Comparison of ENCODE assay signal across 37 cellular contexts in genomic region chr19:41990028-41990427, GRCh38. TPM values are rescaled to one million over a fixed set of nuclear protein-coding genes. Genes with fewer than 3 reads are reported as not detected.
"Had no signal": no experiment of that assay in that cellular context is flagged by ENCODE, and none has a peak within 500 bp of the region (broad histone marks: within the 10 kb centered on the region; RNA-seq: fewer than 3 reads in every experiment).

No MANE protein-coding gene starts in this region.

- H3K4me1 ChIP-seq: breast epithelium had no signal

- ATAC-seq: activated naive CD4-positive, alpha-beta T cell treated with anti-CD3 and anti-CD28 coated beads, Interleukin-2, amount 50 U/mL, for 72 hours; activated naive CD8-positive, alpha-beta T cell treated with anti-CD3 and anti-CD28 coated beads, Interleukin-2, amount 50 U/mL, for 24 hours; activated T-cell treated with anti-CD3 and anti-CD28 coated beads, Interleukin-2, amount 50 U/mL, for 4 hours; activated T-cell treated with anti-CD3 and anti-CD28 coated beads, Interleukin-2, amount 50 U/mL, for 72 hours; activated T-helper 17 cell treated with anti-CD3 and anti-CD28 coated beads, Interleukin-2, amount 50 U/mL, for 72 hours; body of pancreas had no signal

- H3K9me3 ChIP-seq: adrenal gland, ascending aorta, body of pancreas, breast epithelium had no signal

- H3K9me3 Mint-ChIP-seq: activated naive CD4-positive, alpha-beta T cell treated with anti-CD3 and anti-CD28 coated beads for 36 hours; activated naive CD4-positive, alpha-beta T cell treated with anti-CD3 and anti-CD28 coated beads, Interleukin-2, amount 10 ng/mL, durations not matched to agents 7 days and 5 days; activated naive CD4-positive, alpha-beta T cell treated with anti-CD3 and anti-CD28 coated beads, Interleukin-2, amount 50 U/mL, for 24 hours; activated naive CD4-positive, alpha-beta T cell treated with anti-CD3 and anti-CD28 coated beads, Interleukin-2, amount 50 U/mL, for 72 hours; activated naive CD8-positive, alpha-beta T cell treated with anti-CD3 and anti-CD28 coated beads for 36 hours; activated naive CD8-positive, alpha-beta T cell treated with anti-CD3 and anti-CD28 coated beads, Interleukin-2, amount 10 ng/mL, durations not matched to agents 7 days and 5 days; activated naive CD8-positive, alpha-beta T cell treated with anti-CD3 and anti-CD28 coated beads, Interleukin-2, amount 50 U/mL, for 24 hours; activated T-cell treated with anti-CD3 and anti-CD28 coated beads, Interleukin-2, amount 50 U/mL, for 4 hours; activated T-cell treated with anti-CD3 and anti-CD28 coated beads, Interleukin-2, amount 50 U/mL, for 72 hours; activated T-helper 1 cell treated with anti-CD3 and anti-CD28 coated beads, Interleukin-12 subunit alpha, Interleukin-12 subunit beta, Interleukin-2, Interleukin-4 antibody, amounts not matched to agents 30 ng/mL and 10 ng/mL and 1 ng/mL, durations not matched to agents 14 hours and 24 hours and 36 hours; activated T-helper 17 cell treated with anti-CD3 and anti-CD28 coated beads, Interleukin-2, amount 50 U/mL, for 72 hours; activated T-helper 2 cell treated with anti-CD3 and anti-CD28 coated beads, Interferon-gamma antibody, Interleukin-2, Interleukin-4, amounts not matched to agents 10 μg/mL and 5 μg/mL and 100 μg/mL, durations not matched to agents 14 hours and 24 hours and 36 hours; central memory CD8-positive, alpha-beta T cell had no signal

- H3K4me3 ChIP-seq: adrenal gland, ascending aorta, body of pancreas, breast epithelium, cardiac muscle cell had no signal

- DNase-seq: activated effector memory CD4-positive, alpha-beta T cell treated with anti-CD3 and anti-CD28 coated beads, Interleukin-2, amount 50 U/mL, for 16 hours; activated effector memory CD4-positive, alpha-beta T cell treated with Interleukin-2 at 50 U/mL for 16 hours; activated gamma-delta T cell; activated gamma-delta T cell treated with Interleukin-2 at 50 U/mL for 16 hours; activated naive CD4-positive, alpha-beta T cell; activated naive CD4-positive, alpha-beta T cell treated with anti-CD3 and anti-CD28 coated beads for 36 hours; activated naive CD4-positive, alpha-beta T cell treated with anti-CD3 and anti-CD28 coated beads, Interleukin-2, amount 10 ng/mL, durations not matched to agents 7 days and 5 days; activated naive CD4-positive, alpha-beta T cell treated with anti-CD3 and anti-CD28 coated beads, Interleukin-2, amount 50 U/mL, for 16 hours; activated naive CD4-positive, alpha-beta T cell treated with Interleukin-2 at 50 U/mL for 16 hours; activated naive CD8-positive, alpha-beta T cell treated with anti-CD3 and anti-CD28 coated beads for 36 hours; activated naive CD8-positive, alpha-beta T cell treated with anti-CD3 and anti-CD28 coated beads, Interleukin-2, amount 10 ng/mL, durations not matched to agents 7 days and 5 days; activated naive CD8-positive, alpha-beta T cell treated with anti-CD3 and anti-CD28 coated beads, Interleukin-2, amount 50 U/mL, for 24 hours; activated T-cell treated with anti-CD3 and anti-CD28 coated beads, Interleukin-2, amount 50 U/mL, for 4 hours; activated T-cell treated with anti-CD3 and anti-CD28 coated beads, Interleukin-2, amount 50 U/mL, for 48 hours; activated T-cell treated with anti-CD3 and anti-CD28 coated beads, Interleukin-2, amount 50 U/mL, for 72 hours; adrenal gland; amniotic stem cell; amygdala; anterior cingulate cortex; aorta; body of pancreas; brain microvascular endothelial cell; caudate nucleus; central memory CD4-positive, alpha-beta T cell; cerebellar nuclear complex had no signal

- H3K27ac Mint-ChIP-seq: activated naive CD4-positive, alpha-beta T cell treated with anti-CD3 and anti-CD28 coated beads for 36 hours; activated naive CD4-positive, alpha-beta T cell treated with anti-CD3 and anti-CD28 coated beads, Interleukin-2, amount 10 ng/mL, durations not matched to agents 7 days and 5 days; activated naive CD4-positive, alpha-beta T cell treated with anti-CD3 and anti-CD28 coated beads, Interleukin-2, amount 50 U/mL, for 24 hours; activated naive CD4-positive, alpha-beta T cell treated with anti-CD3 and anti-CD28 coated beads, Interleukin-2, amount 50 U/mL, for 72 hours; activated naive CD8-positive, alpha-beta T cell; activated naive CD8-positive, alpha-beta T cell treated with anti-CD3 and anti-CD28 coated beads for 36 hours; activated naive CD8-positive, alpha-beta T cell treated with anti-CD3 and anti-CD28 coated beads, Interleukin-2, amount 10 ng/mL, durations not matched to agents 7 days and 5 days; activated naive CD8-positive, alpha-beta T cell treated with anti-CD3 and anti-CD28 coated beads, Interleukin-2, amount 50 U/mL, for 24 hours; activated T-cell treated with anti-CD3 and anti-CD28 coated beads, Interleukin-2, amount 50 U/mL, for 72 hours; activated T-helper 1 cell treated with anti-CD3 and anti-CD28 coated beads, Interleukin-12 subunit alpha, Interleukin-12 subunit beta, Interleukin-2, Interleukin-4 antibody, amounts not matched to agents 30 ng/mL and 10 ng/mL and 1 ng/mL, durations not matched to agents 14 hours and 24 hours and 36 hours; activated T-helper 17 cell treated with anti-CD3 and anti-CD28 coated beads, Interleukin-2, amount 50 U/mL, for 72 hours; activated T-helper 2 cell treated with anti-CD3 and anti-CD28 coated beads, Interferon-gamma antibody, Interleukin-2, Interleukin-4, amounts not matched to agents 10 μg/mL and 5 μg/mL and 100 μg/mL, durations not matched to agents 14 hours and 24 hours and 36 hours; brain had no signal

- H3K27ac ChIP-seq: adrenal gland, ascending aorta, body of pancreas, brain microvascular endothelial cell, breast epithelium, cardiac muscle cell had no signal

- H3K4me3 Mint-ChIP-seq: activated naive CD4-positive, alpha-beta T cell treated with anti-CD3 and anti-CD28 coated beads for 36 hours; activated naive CD4-positive, alpha-beta T cell treated with anti-CD3 and anti-CD28 coated beads, Interleukin-2, amount 10 ng/mL, durations not matched to agents 7 days and 5 days; activated naive CD4-positive, alpha-beta T cell treated with anti-CD3 and anti-CD28 coated beads, Interleukin-2, amount 50 U/mL, for 24 hours; activated naive CD8-positive, alpha-beta T cell; activated naive CD8-positive, alpha-beta T cell treated with anti-CD3 and anti-CD28 coated beads for 36 hours; activated naive CD8-positive, alpha-beta T cell treated with anti-CD3 and anti-CD28 coated beads, Interleukin-2, amount 10 ng/mL, durations not matched to agents 7 days and 5 days; activated naive CD8-positive, alpha-beta T cell treated with anti-CD3 and anti-CD28 coated beads, Interleukin-2, amount 50 U/mL, for 24 hours; activated T-cell treated with anti-CD3 and anti-CD28 coated beads, Interleukin-2, amount 50 U/mL, for 4 hours; activated T-cell treated with anti-CD3 and anti-CD28 coated beads, Interleukin-2, amount 50 U/mL, for 72 hours; activated T-helper 1 cell treated with anti-CD3 and anti-CD28 coated beads, Interleukin-12 subunit alpha, Interleukin-12 subunit beta, Interleukin-2, Interleukin-4 antibody, amounts not matched to agents 30 ng/mL and 10 ng/mL and 1 ng/mL, durations not matched to agents 14 hours and 24 hours and 36 hours; activated T-helper 17 cell treated with anti-CD3 and anti-CD28 coated beads, Interleukin-2, amount 50 U/mL, for 72 hours; brain; central memory CD8-positive, alpha-beta T cell had no signal

- H3K36me3 Mint-ChIP-seq: activated naive CD4-positive, alpha-beta T cell treated with anti-CD3 and anti-CD28 coated beads, Interleukin-2, amount 10 ng/mL, durations not matched to agents 7 days and 5 days; activated naive CD8-positive, alpha-beta T cell treated with anti-CD3 and anti-CD28 coated beads for 36 hours; activated naive CD8-positive, alpha-beta T cell treated with anti-CD3 and anti-CD28 coated beads, Interleukin-2, amount 10 ng/mL, durations not matched to agents 7 days and 5 days had no signal

- H3K36me3 ChIP-seq: adrenal gland, ascending aorta, brain microvascular endothelial cell, breast epithelium, cardiac muscle cell had no signal

RNA-seq across cellular contexts. Expression of gene ATP1A3, which starts 4.0 kb away (rescaled TPM):
- total RNA-seq: aorta, breast epithelium, bronchial epithelial cell had no signal
